Comparison of ENCODE assay signal across 8 cellular contexts in genomic region chr2:73736855-73737779, GRCh38. TPM values are rescaled to one million over a fixed set of nuclear protein-coding genes. Genes with fewer than 3 reads are reported as not detected.
DNase-seq lines count a peak whose midpoint lies in the region; FAIRE-seq and TF ChIP-seq lines count a peak whose summit lies in the region.

Gene TPRKB, minus strand, starts transcription at chr2:73737345. Its CDS starts 2,776 bp downstream, at chr2:73734569.

- peak; percentile 98 for DNase-seq in CMK (ENCODE audit: low read depth)
- peak; percentile 95 for DNase-seq in GM20000 (ENCODE audit: low spot score)
- DNase-seq in HT-29 (ENCODE audit: low spot score) = peak; percentile 94
- DNase-seq in NOMO-1 (lab: John Stamatoyannopoulos, UW; ENCODE audit: unreplicated experiment in 2 of 2) = peak; percentile 96
- peak; percentile 89 for DNase-seq in H1 (ENCODE audit: low read depth in 1 of 2, low spot score in 2 of 2)
- DNase-seq in mesenchymal stem cell = peak; percentile 95
- peak; percentile 89 for DNase-seq in stimulated activated CD8-positive, alpha-beta memory T cell treated with anti-CD3 and anti-CD28 coated beads, Interleukin-12 subunit alpha, Interleukin-12 subunit beta, amount 100 ng/mL, for 4 hours (ENCODE audit: low read depth)

- H3K27me3 ChIP-seq in H1 (replicated peaks in 1 of 4; ENCODE audit: control insufficient read depth in 3 of 4, extremely low read depth in 1 of 4, insufficient read depth in 3 of 4, low read length in 3 of 4) (peaks cover 11 to 36% (median 25%) of the 10 kb centered on the region in 4 experiments), mesenchymal stem cell (ENCODE audit: control insufficient read depth in 1 of 2, insufficient read depth in 1 of 2, low read length in 2 of 2) (no peaks in the 10 kb centered on the region)

- WGBS in H1 (ENCODE audit: extremely low coverage in 1 of 2, insufficient coverage in 1 of 2, insufficient read length in 1 of 2, insufficient replicate concordance in 2 of 2, low coverage in 1 of 2, low lambda C conversion rate in 2 of 2, missing lambda C conversion rate in 1 of 2), 2 experiments = 7% methylated on average over 49 of the region's 49 CpGs; no CpG with 5 or more reads in 1 of the 2 experiments
- WGBS in mesenchymal stem cell = 6% methylated on average over 49 of the region's 49 CpGs

- H2BK5ac ChIP-seq in H1 (ENCODE audit: low read depth, low read length) (no peak within 1 kb of the TSS; the same call in 1 of the 2 replicates), mesenchymal stem cell (ENCODE audit: low read depth, low read length, poor library complexity, severe bottlenecking) (no peak within 1 kb of the TSS)

- peak in 1 of 2 experiments; percentile 71; a peak in 2 of 3 replicates for TF ChIP-seq POLR2A in H1 (IDR thresholded peaks at IDR 0.05; ENCODE audit: control extremely low read depth in 1 of 2, low read depth in 2 of 2, low read length in 2 of 2)

- H3K27ac ChIP-seq in H1 (ENCODE audit: low read depth, low read length) (no peak within 1 kb of the TSS), mesenchymal stem cell (ENCODE audit: low read length, poor library complexity, severe bottlenecking) (peak within 1 kb of the TSS; percentile 58)

- H3K4me3 ChIP-seq in H1 (ENCODE audit: extremely low read depth in 1 of 4, insufficient read depth in 2 of 4, low read depth in 3 of 4, low read length in 4 of 4) (peak within 1 kb of the TSS; percentile 68 to 98 (median 94)), mesenchymal stem cell (ENCODE audit: insufficient read depth in 1 of 2, low read depth in 1 of 2, low read length in 2 of 2) (peak within 1 kb of the TSS; percentile 70 to 100)

- CTCF ChIA-PET in activated CD8-positive, alpha-beta memory T cell treated with anti-CD3 and anti-CD28 coated beads for 36 hours (lab: Charles Lee) = interaction anchor here (0.8 to 1.4 kb wide), 2 partner anchors 11 to 441 kb away, joined by 3 to 4 read pairs; partner anchors contain the start of gene MOB1A
- CTCF ChIA-PET in H1 (lab: Charles Lee; ENCODE audit: partially characterized antibody) = interaction anchor here (1.1 to 1.3 kb wide), 2 partner anchors 17 to 79 kb away, joined by 3 read pairs; no protein-coding TSS in a partner anchor

- no peak within 1 kb of the TSS for H2BK15ac ChIP-seq in H1 (ENCODE audit: low read length)
- no peak within 1 kb of the TSS for H2BK15ac ChIP-seq in mesenchymal stem cell (ENCODE audit: low read depth, poor library complexity, severe bottlenecking)

- no peak for TF ChIP-seq EP300 in H1 (IDR thresholded peaks at IDR 0.05; ENCODE audit: borderline replicate concordance in 1 of 2, low read depth in 2 of 2, low read length in 2 of 2)

- H3K79me2 ChIP-seq in H1 (ENCODE audit: control insufficient read depth in 1 of 2, insufficient read depth in 2 of 2, low read length in 2 of 2) = peaks cover 0 to 9% of the 10 kb centered on the region in 2 experiments; a peak in 2 of 4 replicates

- POLR2A ChIA-PET in activated CD8-positive, alpha-beta memory T cell treated with anti-CD3 and anti-CD28 coated beads for 36 hours (lab: Charles Lee) = interaction anchor here (0.8 kb wide), 1 partner anchor 383 kb away, joined by 3 read pairs; no protein-coding TSS in a partner anchor
- POLR2A ChIA-PET in H1 (lab: Charles Lee; ENCODE audit: partially characterized antibody) = interaction anchor here (0.7 to 1.7 kb wide), 8 partner anchors 9 to 462 kb away, joined by 3 to 7 read pairs (median 3); partner anchors contain the start of genes MTHFD2 and STAMBP

- peak within 1 kb of the TSS; percentile 22 for H4K5ac ChIP-seq in H1 (ENCODE audit: insufficient read length, low read depth, low read length)

- peak within 1 kb of the TSS; percentile 99 for H2AFZ ChIP-seq in H1 (ENCODE audit: low read length)
- H2AFZ ChIP-seq in mesenchymal stem cell (ENCODE audit: low read depth, low read length) = peak within 1 kb of the TSS; percentile 83

- H3K23me2 ChIP-seq in H1 (ENCODE audit: low read depth, low read length) = peaks cover 6% of the 10 kb centered on the region; the same call in 1 of the 2 replicates

- H2BK20ac ChIP-seq in H1 (ENCODE audit: low read length) = no peak within 1 kb of the TSS

- H3K9ac ChIP-seq in H1 (replicated peaks in 1 of 4; ENCODE audit: extremely low read depth in 1 of 4, low read depth in 3 of 4, low read length in 3 of 4) = peak within 1 kb of the TSS; percentile 9 to 89 (median 66)
- peak within 1 kb of the TSS; percentile 94 for H3K9ac ChIP-seq in mesenchymal stem cell (ENCODE audit: low read length)

- H2AK5ac ChIP-seq in H1 (ENCODE audit: low read depth, low read length) (no peak within 1 kb of the TSS), mesenchymal stem cell (ENCODE audit: low read length, severe bottlenecking) (no peak within 1 kb of the TSS)

- H4K8ac ChIP-seq in H1 (ENCODE audit: extremely low read depth, insufficient read depth, low read length) = peak within 1 kb of the TSS; percentile 73
- peak within 1 kb of the TSS; percentile 93 for H4K8ac ChIP-seq in mesenchymal stem cell (ENCODE audit: low read length)

- H3K18ac ChIP-seq in H1 (ENCODE audit: extremely low read depth, low read length) (no peak within 1 kb of the TSS; the same call in 1 of the 2 replicates), mesenchymal stem cell (ENCODE audit: low read depth in 1 of 2, low read length in 2 of 2) (no peak within 1 kb of the TSS)

- H3K79me1 ChIP-seq in H1 (ENCODE audit: low read depth, low read length) (no peaks in the 10 kb centered on the region), mesenchymal stem cell (replicated peaks; ENCODE audit: low read length, poor library complexity, severe bottlenecking) (peaks cover 7% of the 10 kb centered on the region)

- peak within 1 kb of the TSS; percentile 21 for H3K56ac ChIP-seq in H1 (replicated peaks; ENCODE audit: insufficient read length, low read depth, low read length)

- no peak for FAIRE-seq in H1 (lab: Jason Lieb, UNC)

- no peaks in the 10 kb centered on the region for H4K20me1 ChIP-seq in H1 (replicated peaks in 1 of 2; ENCODE audit: control insufficient read depth in 1 of 2, insufficient read depth in 2 of 2, low read length in 2 of 2)

- H3K36me3 ChIP-seq in H1 (ENCODE audit: control insufficient read depth in 2 of 4, insufficient read depth in 4 of 4, low read length in 3 of 4) (peaks cover 0 to 9% (median 2%) of the 10 kb centered on the region in 4 experiments; a peak in 3 of 8 replicates), mesenchymal stem cell (ENCODE audit: control insufficient read depth in 1 of 2, insufficient read depth in 2 of 2, low read depth in 1 of 2, low read length in 2 of 2) (peaks cover 20 to 29% of the 10 kb centered on the region in 2 experiments)

- H2BK120ac ChIP-seq in H1 (replicated peaks; ENCODE audit: low read depth, low read length) (no peak within 1 kb of the TSS), mesenchymal stem cell (ENCODE audit: low read depth, low read length) (no peak within 1 kb of the TSS)

- no peak within 1 kb of the TSS for H3K23ac ChIP-seq in H1 (ENCODE audit: insufficient read length)
- H3K23ac ChIP-seq in mesenchymal stem cell (ENCODE audit: low read length in 2 of 2) = no peak within 1 kb of the TSS

- H2BK12ac ChIP-seq in H1 (ENCODE audit: low read depth, low read length) (no peak within 1 kb of the TSS), mesenchymal stem cell (ENCODE audit: low read length in 2 of 2) (no peak within 1 kb of the TSS)

- H3K14ac ChIP-seq in H1 (ENCODE audit: insufficient read length) (no peak within 1 kb of the TSS), mesenchymal stem cell (ENCODE audit: low read length in 2 of 2) (no peak within 1 kb of the TSS)

- H4K91ac ChIP-seq in H1 (replicated peaks; ENCODE audit: insufficient read length, low read length) (no peak within 1 kb of the TSS), mesenchymal stem cell (ENCODE audit: low read length) (no peak within 1 kb of the TSS)

- H3K9me3 ChIP-seq in H1 (ENCODE audit: insufficient read depth in 2 of 2, low read depth in 1 of 2, low read length in 1 of 2) (peaks cover 2 to 9% of the 10 kb centered on the region in 2 experiments; a peak in 3 of 4 replicates), mesenchymal stem cell (ENCODE audit: control insufficient read depth, low read length) (no peaks in the 10 kb centered on the region)

- peaks cover 0 to 4% (median 1%) of the 10 kb centered on the region in 4 experiments; a peak in 2 of 7 replicates for H3K4me1 ChIP-seq in H1 (replicated peaks in 1 of 4; ENCODE audit: control insufficient read depth in 3 of 4, insufficient read depth in 4 of 4, low read length in 3 of 4)
- peaks cover 2% of the 10 kb centered on the region for H3K4me1 ChIP-seq in mesenchymal stem cell (ENCODE audit: control insufficient read depth, insufficient read depth, low read depth, low read length)

- H3K4ac ChIP-seq in H1 (replicated peaks; ENCODE audit: insufficient read length, low read depth, low read length) = no peak within 1 kb of the TSS
- H3K4ac ChIP-seq in mesenchymal stem cell (ENCODE audit: low read depth in 1 of 2, low read length in 2 of 2) = peak within 1 kb of the TSS in 1 of 2 experiments; percentile 11

- H3K4me2 ChIP-seq in H1 (ENCODE audit: insufficient read depth in 1 of 2, low read depth in 2 of 2, low read length in 2 of 2) (peak within 1 kb of the TSS; percentile 84 to 98), mesenchymal stem cell (ENCODE audit: low read length, poor library complexity, severe bottlenecking) (peak within 1 kb of the TSS; percentile 88)

- TF ChIP-seq RAD21 in H1 (IDR thresholded peaks at IDR 0.05 in 1 of 2, conservative IDR thresholded peaks at IDR 0.05 in 1 of 2; ENCODE audit: low read depth in 2 of 2, low read length in 2 of 2) = no peak

- no peak for TF ChIP-seq CTCF in GM20000 (IDR thresholded peaks at IDR 0.05; ENCODE audit: extremely low read depth, missing control alignments)
- no peak for TF ChIP-seq CTCF in H1 (IDR thresholded peaks at IDR 0.05; ENCODE audit: control extremely low read depth in 1 of 3, insufficient read depth in 1 of 3, low read depth in 1 of 3, low read length in 3 of 3)

TF ChIP-seq in H1, 55 proteins besides CTCF, POLR2A, EP300 and RAD21 (continues in another document):
- no peak for TF ChIP-seq BRCA1 (IDR thresholded peaks at IDR 0.05; ENCODE audit: low read depth, low read length)
- peak; percentile 39; the same call in 1 of the 2 replicates for TF ChIP-seq SP1 (IDR thresholded peaks at IDR 0.05; ENCODE audit: low read depth, low read length)

RNA-seq across cellular contexts. Expression of gene TPRKB, which starts in this region (rescaled TPM):
- 16.6 and 18.8 TPM in 2 replicates for total RNA-seq in HT-29 (2014; rRNA removed; shearing (Covaris generic))
- 10 to 100 TPM; 35.5 to 40.3 TPM for total RNA-seq in activated CD8-positive, alpha-beta memory T cell treated with anti-CD3 and anti-CD28 coated beads for 36 hours
- 35.4 and 41.6 TPM in 2 replicates for total RNA-seq in H1 (2021; fragmentation: NEBNext Ultra II Directional; extraction: Animal tissue kit (Norgen Biotek cat#: 25700))
- polyA plus RNA-seq in H1 (2011; rRNA removed) = 14.4 and 40.3 TPM in 2 replicates
- 41.5 TPM for polyA plus RNA-seq in H1 (2011; cell fraction: cytosol; rRNA removed)
- 8.6 TPM for polyA plus RNA-seq in H1 (2011; cell fraction: nucleus; rRNA removed)
- polyA plus RNA-seq in H1 (2012, experiment 1 of 2) = 41.4 to 107 TPM (median 48.5 TPM) in 4 replicates
- polyA plus RNA-seq in H1 (2012, experiment 2 of 2) = 33.5 TPM
- polyA plus RNA-seq in H1 (2013, experiment 1 of 2) = 58.1 TPM
- 52.8 TPM for polyA plus RNA-seq in H1 (2013, experiment 2 of 2)
- polyA minus RNA-seq in H1 (2011; rRNA and poly(A)+ RNA removed) = 8.2 and 10.9 TPM in 2 replicates
- 7.8 TPM for polyA minus RNA-seq in H1 (2011; cell fraction: cytosol; rRNA and poly(A)+ RNA removed)
- 9.9 TPM for polyA minus RNA-seq in H1 (2011; cell fraction: nucleus; rRNA and poly(A)+ RNA removed)
- polyA plus RNA-seq in mesenchymal stem cell (2013, experiment 1 of 2) = 38.2 TPM
- polyA plus RNA-seq in mesenchymal stem cell (2013, experiment 2 of 2) = 36.4 TPM
